Comparison of ENCODE assay signal across 8 cellular contexts in genomic region chr16:15956100-15956499, GRCh38. TPM values are rescaled to one million over a fixed set of nuclear protein-coding genes. Genes with fewer than 3 reads are reported as not detected.
DNase-seq lines count a peak whose midpoint lies in the region; ATAC-seq, FAIRE-seq and TF ChIP-seq lines count a peak whose summit lies in the region.
"Not testable (repeated sequence)": the region's sequence is repeated elsewhere in the genome, so short reads cannot be mapped to it uniquely, and the experiment has no call there.

No MANE protein-coding gene starts in this region.

- not testable (repeated sequence) for TF ChIP-seq CTCF in K562 (IDR thresholded peaks at IDR 0.05 in 2 of 3, conservative IDR thresholded peaks at IDR 0.05 in 1 of 3; ENCODE audit: insufficient read depth in 2 of 3, low read depth in 1 of 3, low read length in 3 of 3)

- H3K4me3 Mint-ChIP-seq in CD4-positive, CD25-positive, alpha-beta regulatory T cell = peak overlapping the region in 3 of 4 donors; percentile 22 to 74 (median 64)
- peak overlapping the region; percentile 34 for H3K4me3 Mint-ChIP-seq in T-helper 2 cell treated with Interferon-gamma antibody and Interleukin-4, amounts not matched to agents 5 μg/mL and 100 μg/mL, for 36 hours
- H3K4me3 Mint-ChIP-seq in activated CD8-positive, alpha-beta T cell treated with anti-CD3 and anti-CD28 coated beads, Interleukin-2, amount 10 ng/mL, durations not matched to agents 7 days and 5 days; naive B cell; stimulated activated naive CD8-positive, alpha-beta T cell treated with anti-CD3 and anti-CD28 coated beads, Interleukin-15, Interleukin-2, amounts not matched to agents 100 ng/mL and 50 ng/mL, for 24 hours: not testable (repeated sequence)

- TF ChIP-seq POLR2A in K562 (conservative IDR thresholded peaks at IDR 0.05) = not testable (repeated sequence)

- not testable (repeated sequence) for H2AFZ ChIP-seq in K562 (ENCODE audit: low read depth, low read length)

- BruUV-seq in K562 (replicated peaks; lab: Mats Ljungman, UMichigan) = not testable (repeated sequence)

- POLR2A ChIA-PET in activated CD8-positive, alpha-beta T cell treated with anti-CD3 and anti-CD28 coated beads, Interleukin-2, amount 10 ng/mL, durations not matched to agents 7 days and 5 days (lab: Charles Lee) = interaction anchor here (1.6 kb wide), 1 partner anchor 67 kb away, joined by 10 read pairs; the partner anchor contains the start of gene CEP20
- POLR2A ChIA-PET in K562 (lab: Yijun Ruan, JAX) = interaction anchor here (1.4 kb wide), 1 partner anchor 35 kb away, joined by 3 read pairs; no protein-coding TSS in a partner anchor

- H3K4me1 ChIP-seq in CD4-positive, CD25-positive, alpha-beta regulatory T cell (ENCODE audit: control insufficient read depth, insufficient read depth, low read length, poor library complexity, severe bottlenecking) = peaks cover 80% of the 10 kb centered on the region
- H3K4me1 ChIP-seq in K562 (replicated peaks in 1 of 2; ENCODE audit: control insufficient read depth in 2 of 2, insufficient read depth in 2 of 2, low read length in 2 of 2) = peaks cover 18 to 26% of the 10 kb centered on the region in 2 experiments; a peak in 4 of 5 replicates

- CTCF ChIA-PET in activated CD8-positive, alpha-beta T cell treated with anti-CD3 and anti-CD28 coated beads, Interleukin-2, amount 10 ng/mL, durations not matched to agents 7 days and 5 days (lab: Charles Lee); K562 (lab: Yijun Ruan, JAX; ENCODE audit: low intra/inter-chr PET ratio): not testable (repeated sequence)

- DNase-seq in CD4-positive, CD25-positive, alpha-beta regulatory T cell = peak in 1 of 3 donors; percentile 36
- not testable (repeated sequence) for DNase-seq in T-helper 2 cell treated with Interferon-gamma antibody and Interleukin-4, amounts not matched to agents 5 μg/mL and 100 μg/mL, for 36 hours (ENCODE audit: low spot score); activated CD8-positive, alpha-beta T cell treated with anti-CD3 and anti-CD28 coated beads, Interleukin-2, amount 10 ng/mL, durations not matched to agents 7 days and 5 days; K562 (ENCODE audit: extremely low read depth in 1 of 4, low spot score in 3 of 4); naive B cell
- peak; percentile 65 for DNase-seq in activated effector memory CD4-positive, alpha-beta T cell treated with anti-CD3 and anti-CD28 coated beads, Interleukin-2, amount 50 U/mL, for 16 hours

- H3K27ac Mint-ChIP-seq in CD4-positive, CD25-positive, alpha-beta regulatory T cell = peak overlapping the region; percentile 89 to 93 (median 90)
- H3K27ac Mint-ChIP-seq in T-helper 2 cell treated with Interferon-gamma antibody and Interleukin-4, amounts not matched to agents 5 μg/mL and 100 μg/mL, for 36 hours = peak overlapping the region; percentile 78
- H3K27ac Mint-ChIP-seq in activated CD8-positive, alpha-beta T cell treated with anti-CD3 and anti-CD28 coated beads, Interleukin-2, amount 10 ng/mL, durations not matched to agents 7 days and 5 days = peak overlapping the region; percentile 66
- peak overlapping the region in 4 of 6 donors; percentile 20 to 75 (median 66) for H3K27ac Mint-ChIP-seq in naive B cell
- peak overlapping the region; percentile 89 for H3K27ac Mint-ChIP-seq in stimulated activated naive CD8-positive, alpha-beta T cell treated with anti-CD3 and anti-CD28 coated beads, Interleukin-15, Interleukin-2, amounts not matched to agents 100 ng/mL and 50 ng/mL, for 24 hours

- not testable (repeated sequence) for TF ChIP-seq EP300 in K562 (IDR thresholded peaks at IDR 0.05; ENCODE audit: low read length)

- FAIRE-seq in K562 (lab: Jason Lieb, UNC) = not testable (repeated sequence)

- ATAC-seq in CD4-positive, CD25-positive, alpha-beta regulatory T cell (ENCODE audit: low read depth in 2 of 2); activated CD8-positive, alpha-beta T cell treated with anti-CD3 and anti-CD28 coated beads, Interleukin-2, amount 10 ng/mL, durations not matched to agents 7 days and 5 days; K562; naive B cell (ENCODE audit: low read depth in 2 of 2): not testable (repeated sequence)

- H3K4me1 Mint-ChIP-seq in CD4-positive, CD25-positive, alpha-beta regulatory T cell = peaks cover 21 to 90% (median 63%) of the 10 kb centered on the region in 4 donors
- peaks cover 66% of the 10 kb centered on the region for H3K4me1 Mint-ChIP-seq in T-helper 2 cell treated with Interferon-gamma antibody and Interleukin-4, amounts not matched to agents 5 μg/mL and 100 μg/mL, for 36 hours (ENCODE audit: low read depth)
- H3K4me1 Mint-ChIP-seq in activated CD8-positive, alpha-beta T cell treated with anti-CD3 and anti-CD28 coated beads, Interleukin-2, amount 10 ng/mL, durations not matched to agents 7 days and 5 days (ENCODE audit: low read depth) = peaks cover 84% of the 10 kb centered on the region
- peaks cover 35 to 75% (median 69%) of the 10 kb centered on the region in 3 donors for H3K4me1 Mint-ChIP-seq in naive B cell
- H3K4me1 Mint-ChIP-seq in stimulated activated naive CD8-positive, alpha-beta T cell treated with anti-CD3 and anti-CD28 coated beads, Interleukin-15, Interleukin-2, amounts not matched to agents 100 ng/mL and 50 ng/mL, for 24 hours (ENCODE audit: low read depth) = peaks cover 97% of the 10 kb centered on the region

- H3K36me3 Mint-ChIP-seq in CD4-positive, CD25-positive, alpha-beta regulatory T cell = peaks cover 24% of the 10 kb centered on the region
- H3K36me3 Mint-ChIP-seq in T-helper 2 cell treated with Interferon-gamma antibody and Interleukin-4, amounts not matched to agents 5 μg/mL and 100 μg/mL, for 36 hours (ENCODE audit: low read depth) = peaks cover 37% of the 10 kb centered on the region
- H3K36me3 Mint-ChIP-seq in activated CD8-positive, alpha-beta T cell treated with anti-CD3 and anti-CD28 coated beads, Interleukin-2, amount 10 ng/mL, durations not matched to agents 7 days and 5 days (ENCODE audit: low read depth) = peaks cover 44% of the 10 kb centered on the region
- not testable (repeated sequence) for H3K36me3 Mint-ChIP-seq in naive B cell
- peaks cover 32% of the 10 kb centered on the region for H3K36me3 Mint-ChIP-seq in stimulated activated naive CD8-positive, alpha-beta T cell treated with anti-CD3 and anti-CD28 coated beads, Interleukin-15, Interleukin-2, amounts not matched to agents 100 ng/mL and 50 ng/mL, for 24 hours (ENCODE audit: low read depth)

- intact Hi-C loops in K562 (cut with micrococcal nuclease) = not testable (repeated sequence)

- H3K4me2 ChIP-seq in K562 (ENCODE audit: insufficient read depth, low read length) = not testable (repeated sequence)

- H4K20me1 ChIP-seq in K562 (replicated peaks; ENCODE audit: control insufficient read depth, insufficient read depth, low read length) = not testable (repeated sequence)

- TF ChIP-seq RAD21 in K562 (CRISPR knock-in tag; conservative IDR thresholded peaks at IDR 0.05 in 1 of 2, IDR thresholded peaks at IDR 0.05 in 1 of 2) = not testable (repeated sequence)

- in situ Hi-C loops in K562 (cut with MboI) = not testable (repeated sequence)

- peak overlapping the region; percentile 70 for H3K27ac ChIP-seq in CD4-positive, CD25-positive, alpha-beta regulatory T cell (ENCODE audit: insufficient read depth, low read length, poor library complexity, severe bottlenecking)
- H3K27ac ChIP-seq in KOPT-K1 (ENCODE audit: low read depth, low read length, poor library complexity, severe bottlenecking) = peak overlapping the region; percentile 20
- not testable (repeated sequence) for H3K27ac ChIP-seq in K562 (ENCODE audit: extremely low read depth, low read depth, low read length)

- not testable (repeated sequence) for H3K9ac ChIP-seq in K562 (ENCODE audit: insufficient read depth in 1 of 2, low read depth in 2 of 2, low read length in 2 of 2)

- H3K9me1 ChIP-seq in K562 (ENCODE audit: control insufficient read depth, insufficient read depth, low read length) = not testable (repeated sequence)

- H3K9me3 ChIP-seq in CD4-positive, CD25-positive, alpha-beta regulatory T cell (ENCODE audit: control insufficient read depth in 2 of 2, low read length in 2 of 2); KOPT-K1 (ENCODE audit: insufficient read depth, low read length, poor library complexity, severe bottlenecking); K562 (replicated peaks; ENCODE audit: control insufficient read depth, insufficient read depth, low read depth, low read length): not testable (repeated sequence)

- H3K27me3 Mint-ChIP-seq in CD4-positive, CD25-positive, alpha-beta regulatory T cell; T-helper 2 cell treated with Interferon-gamma antibody and Interleukin-4, amounts not matched to agents 5 μg/mL and 100 μg/mL, for 36 hours (ENCODE audit: low read depth); activated CD8-positive, alpha-beta T cell treated with anti-CD3 and anti-CD28 coated beads, Interleukin-2, amount 10 ng/mL, durations not matched to agents 7 days and 5 days (ENCODE audit: low read depth); naive B cell; stimulated activated naive CD8-positive, alpha-beta T cell treated with anti-CD3 and anti-CD28 coated beads, Interleukin-15, Interleukin-2, amounts not matched to agents 100 ng/mL and 50 ng/mL, for 24 hours: not testable (repeated sequence)

- not testable (repeated sequence) for H3K36me3 ChIP-seq in CD4-positive, CD25-positive, alpha-beta regulatory T cell (ENCODE audit: control insufficient read depth, insufficient read depth, low read length); KOPT-K1 (ENCODE audit: insufficient read depth, low read length)
- peaks cover 23% of the 10 kb centered on the region; the same call in 2 of the 3 replicates for H3K36me3 ChIP-seq in K562 (ENCODE audit: control insufficient read depth, insufficient read depth, low read length)

- not testable (repeated sequence) for H3K27me3 ChIP-seq in CD4-positive, CD25-positive, alpha-beta regulatory T cell (ENCODE audit: control insufficient read depth, insufficient read depth, low read length); K562 (ENCODE audit: control insufficient read depth in 2 of 2, insufficient read depth in 2 of 2, low read length in 2 of 2)

- 80% methylated on average over 5 of the region's 6 CpGs for WGBS in K562 (ENCODE audit: insufficient coverage, low coverage, missing lambda C conversion rate)

- H3K9me3 Mint-ChIP-seq in CD4-positive, CD25-positive, alpha-beta regulatory T cell; T-helper 2 cell treated with Interferon-gamma antibody and Interleukin-4, amounts not matched to agents 5 μg/mL and 100 μg/mL, for 36 hours; activated CD8-positive, alpha-beta T cell treated with anti-CD3 and anti-CD28 coated beads, Interleukin-2, amount 10 ng/mL, durations not matched to agents 7 days and 5 days (ENCODE audit: insufficient read depth); naive B cell; stimulated activated naive CD8-positive, alpha-beta T cell treated with anti-CD3 and anti-CD28 coated beads, Interleukin-15, Interleukin-2, amounts not matched to agents 100 ng/mL and 50 ng/mL, for 24 hours: not testable (repeated sequence)

- H3K4me3 ChIP-seq in CD4-positive, CD25-positive, alpha-beta regulatory T cell (ENCODE audit: low read depth, low read length) = peak overlapping the region; percentile 58
- not testable (repeated sequence) for H3K4me3 ChIP-seq in K562

- H3K79me2 ChIP-seq in K562 (ENCODE audit: control insufficient read depth, insufficient read depth, low read length) = peaks cover 96% of the 10 kb centered on the region

RNA-seq across cellular contexts. Expression of gene ABCC1, which starts 6.7 kb away (rescaled TPM):
- 103 TPM for total RNA-seq in CD4-positive, CD25-positive, alpha-beta regulatory T cell
- 1 to 10 TPM; 6.9 to 8.9 (median 8.3) TPM for polyA plus RNA-seq in CD4-positive, CD25-positive, alpha-beta regulatory T cell
- 10 to 100 TPM; 46.0 to 46.9 TPM for total RNA-seq in activated CD8-positive, alpha-beta T cell treated with anti-CD3 and anti-CD28 coated beads, Interleukin-2, amount 10 ng/mL, durations not matched to agents 7 days and 5 days
- 141 and 264 TPM in 2 replicates for total RNA-seq in K562 (2011; cell fraction: chromatin; rRNA removed; ENCODE audit: low replicate concordance)
- total RNA-seq in K562 (2011; cell fraction: nucleolus; rRNA removed) = 136 and 143 TPM in 2 replicates
- 122 and 132 TPM in 2 replicates for total RNA-seq in K562 (2011; cell fraction: nucleoplasm; rRNA removed)
- total RNA-seq in K562 (2014; rRNA removed) = 12.5 and 15.7 TPM in 2 replicates
- 9.5 and 10.0 TPM in 2 replicates for total RNA-seq in K562 (2014; rRNA removed; fragmentation: Illumina TruSeq; extraction: Trizol)
- 7.4 and 8.8 TPM in 2 replicates for total RNA-seq in K562 (2015; rRNA removed; fragmentation: Illumina TruSeq; extraction: Trizol)
- 39.9 and 41.6 TPM in 2 replicates for total RNA-seq in K562 (2021)
- 9.9 and 13.8 TPM in 2 replicates for polyA plus RNA-seq in K562 (2011; rRNA removed)
- polyA plus RNA-seq in K562 (2011; cell fraction: cytosol; rRNA removed) = 13.3 and 15.4 TPM in 2 replicates
- 35.3 and 52.6 TPM in 2 replicates for polyA plus RNA-seq in K562 (2011; cell fraction: nucleus; rRNA removed)
- polyA plus RNA-seq in K562 (2012) = 32.3 and 37.8 TPM in 2 replicates
- 27.2 and 27.9 TPM in 2 replicates for polyA plus RNA-seq in K562 (2014; fragmentation: Illumina TruSeq; extraction: Trizol)
- polyA plus RNA-seq in K562 (2014; fragmentation: Nextera tagmentation; extraction: Ambion mirVana) = 1 to 10 TPM; 3.9 to 4.4 TPM
- polyA plus RNA-seq in K562 (2014; rRNA removed) = 14.2 and 15.6 TPM in 2 replicates
- polyA minus RNA-seq in K562 (2011; rRNA and poly(A)+ RNA removed) = 35.0 and 39.8 TPM in 2 replicates
- polyA minus RNA-seq in K562 (2011; cell fraction: cytosol; rRNA and poly(A)+ RNA removed) = 36.8 and 44.5 TPM in 2 replicates
- 28.7 and 39.2 TPM in 2 replicates for polyA minus RNA-seq in K562 (2011; cell fraction: nucleus; rRNA and poly(A)+ RNA removed)
- polyA plus RNA-seq in naive B cell (ENCODE audit: low read depth in 6 of 6) = 1 to 10 TPM; 2.9 to 9.0 (median 5.3) TPM
